In genomic region chr17:42389902-42390301, GRCh38 we compare ENCODE assay signal across 13 cellular contexts. TPM values are rescaled to one million over a fixed set of nuclear protein-coding genes. Genes with fewer than 3 reads are reported as not detected.
A peak's percentile ranks its signal among the peaks of the same experiment; 100 is the strongest.
DNase-seq lines count a peak whose midpoint lies in the region; ATAC-seq and TF ChIP-seq lines count a peak whose summit lies in the region.
"Had no signal": no experiment of that assay in that cellular context is flagged by ENCODE, and none has a peak within 500 bp of the region (broad histone marks: within the 10 kb centered on the region; RNA-seq: fewer than 3 reads in every experiment).

No MANE protein-coding gene starts in this region.

- H2BK15ac ChIP-seq in mesendoderm (replicated peaks; ENCODE audit: low read depth): no peak overlapping the region

- H3K27me3 Mint-ChIP-seq in CD4-positive, alpha-beta T cell: no peaks in the 10 kb centered on the region
- H3K27me3 Mint-ChIP-seq in chondrocyte (ENCODE audit: low read depth): no peaks in the 10 kb centered on the region
- H3K27me3 Mint-ChIP-seq in osteocyte (ENCODE audit: unreplicated experiment): no peaks in the 10 kb centered on the region
- peaks cover 5% of the 10 kb centered on the region for H3K27me3 Mint-ChIP-seq in glutamatergic neuron (ENCODE audit: unreplicated experiment)

- no peak overlapping the region for H3K4ac ChIP-seq in mesendoderm (ENCODE audit: low read depth, low read length)

- peak overlapping the region; percentile 82 for H3K4me3 Mint-ChIP-seq in CD4-positive, alpha-beta T cell
- H3K4me3 Mint-ChIP-seq in chondrocyte (ENCODE audit: unreplicated experiment) (no peak overlapping the region), osteocyte (ENCODE audit: unreplicated experiment) (no peak overlapping the region), glutamatergic neuron (ENCODE audit: unreplicated experiment) (no peak overlapping the region)

- H3K4me3 ChIP-seq in mesendoderm (ENCODE audit: low read length): no peak overlapping the region

- CTCF ChIA-PET in CD4-positive, alpha-beta T cell (lab: Charles Lee): interaction anchor here (0.6 to 3.3 kb wide), 3 partner anchors 13 to 27 kb away, joined by 3 to 27 read pairs (median 9); no protein-coding TSS in a partner anchor

- peaks cover 21% of the 10 kb centered on the region for H3K79me2 ChIP-seq in mesendoderm (ENCODE audit: control insufficient read depth, insufficient read depth, low read length)

- POLR2A ChIA-PET in CD4-positive, alpha-beta T cell (lab: Charles Lee): interaction anchor here (1.0 to 3.0 kb wide), 10 partner anchors 10 to 141 kb away, joined by 3 to 71 read pairs (median 36); partner anchors contain the start of genes STAT5A and STAT5B

- H3K27me3 ChIP-seq in CD4-positive, alpha-beta T cell (ENCODE audit: control insufficient read depth, insufficient read depth, low read length): no peaks in the 10 kb centered on the region
- no peaks in the 10 kb centered on the region for H3K27me3 ChIP-seq in mesendoderm (ENCODE audit: insufficient read depth, low read length, poor library complexity)

- no peak for DNase-seq in CD4-positive, alpha-beta T cell
- DNase-seq in NCI-H146 (lab: John Stamatoyannopoulos, UW): peak; percentile 71
- peak; percentile 29 for DNase-seq in chondrocyte (ENCODE audit: low spot score)
- no peak for DNase-seq in osteocyte (ENCODE audit: extremely low spot score, unreplicated experiment)
- no peak for DNase-seq in omental fat pad (ENCODE audit: low spot score)
- no peak for DNase-seq in glutamatergic neuron
- DNase-seq in GDM1 (lab: John Stamatoyannopoulos, UW): no peak
- no peak for DNase-seq in mesendoderm
- DNase-seq: DMS 273 treated with DMSO at 0.1 percent for 48 hours; head of caudate nucleus; NCI-H1048; NCI-H69; stimulated activated CD4-positive, alpha-beta T cell treated with anti-CD3 and anti-CD28 coated beads, Interleukin-12 subunit alpha, Interleukin-12 subunit beta, amount 100 ng/mL, for 4 hours had no signal

- WGBS in mesendoderm (ENCODE audit: extremely low coverage, insufficient coverage, low lambda C conversion rate): no CpG with 5 or more reads among the region's 5 CpGs

- no peak overlapping the region for H2AK5ac ChIP-seq in mesendoderm (ENCODE audit: low read length)

- no peak overlapping the region for H2BK120ac ChIP-seq in mesendoderm (ENCODE audit: low read depth, low read length)

- intact Hi-C loops in CD4-positive, alpha-beta T cell (cut with DNase I, micrococcal nuclease): loop anchor here in 1 of 2 experiments (1.0 to 5.0 kb wide), 3 partner anchors 17 to 138 kb away; no protein-coding TSS in a partner anchor

- H3K18ac ChIP-seq in mesendoderm (ENCODE audit: low read length): no peak overlapping the region

- peaks cover 21% of the 10 kb centered on the region for H3K36me3 Mint-ChIP-seq in CD4-positive, alpha-beta T cell (ENCODE audit: low read depth)
- H3K36me3 Mint-ChIP-seq in chondrocyte (ENCODE audit: low read depth): peaks cover 4% of the 10 kb centered on the region
- no peaks in the 10 kb centered on the region for H3K36me3 Mint-ChIP-seq in osteocyte (ENCODE audit: unreplicated experiment)
- H3K36me3 Mint-ChIP-seq in glutamatergic neuron (ENCODE audit: unreplicated experiment): no peaks in the 10 kb centered on the region

- peaks cover 44% of the 10 kb centered on the region for H3K4me1 Mint-ChIP-seq in CD4-positive, alpha-beta T cell (ENCODE audit: low read depth)
- H3K4me1 Mint-ChIP-seq in chondrocyte (ENCODE audit: low read depth) (peaks cover 30% of the 10 kb centered on the region), osteocyte (ENCODE audit: unreplicated experiment) (peaks cover 32% of the 10 kb centered on the region), glutamatergic neuron (ENCODE audit: low read depth, unreplicated experiment) (peaks cover 5% of the 10 kb centered on the region)

- H3K23ac ChIP-seq in mesendoderm (ENCODE audit: low read length): no peak overlapping the region

- no peaks in the 10 kb centered on the region for H3K36me3 ChIP-seq in mesendoderm (ENCODE audit: control insufficient read depth, insufficient read depth, low read length)

- H3K9me3 Mint-ChIP-seq in CD4-positive, alpha-beta T cell: no peaks in the 10 kb centered on the region
- H3K9me3 Mint-ChIP-seq in chondrocyte (ENCODE audit: low read depth) (no peaks in the 10 kb centered on the region), osteocyte (ENCODE audit: unreplicated experiment) (no peaks in the 10 kb centered on the region), glutamatergic neuron (ENCODE audit: unreplicated experiment) (peaks cover 6% of the 10 kb centered on the region)

- peak overlapping the region; percentile 99 for H3K27ac ChIP-seq in CD4-positive, alpha-beta T cell (ENCODE audit: low read depth, low read length)
- H3K27ac ChIP-seq in mesendoderm (ENCODE audit: low read depth, low read length): no peak overlapping the region

- no peak overlapping the region for H3K9ac ChIP-seq in mesendoderm (ENCODE audit: low read length)

- no peak for TF ChIP-seq CTCF in CD4-positive, alpha-beta T cell (IDR thresholded peaks at IDR 0.05)
- TF ChIP-seq CTCF in chondrocyte (IDR thresholded peaks at IDR 0.05) (no peak), osteocyte (IDR thresholded peaks at IDR 0.05) (no peak), omental fat pad (IDR thresholded peaks at IDR 0.05) (no peak), glutamatergic neuron (IDR thresholded peaks at IDR 0.05; ENCODE audit: partially characterized antibody, unreplicated experiment) (no peak)

- ATAC-seq in CD4-positive, alpha-beta T cell (ENCODE audit: poor library complexity): no peak
- ATAC-seq in omental fat pad (ENCODE audit: low FRiP score): no peak

- peak overlapping the region; percentile 99 for H3K27ac Mint-ChIP-seq in CD4-positive, alpha-beta T cell
- no peak overlapping the region for H3K27ac Mint-ChIP-seq in chondrocyte (ENCODE audit: unreplicated experiment)
- H3K27ac Mint-ChIP-seq in osteocyte (ENCODE audit: unreplicated experiment): peak overlapping the region; percentile 99
- no peak overlapping the region for H3K27ac Mint-ChIP-seq in glutamatergic neuron (ENCODE audit: unreplicated experiment)

- H3K4me2 ChIP-seq in mesendoderm (ENCODE audit: low read length): no peak overlapping the region

- H3K79me1 ChIP-seq in mesendoderm (ENCODE audit: low read length): no peaks in the 10 kb centered on the region

- peaks cover 4% of the 10 kb centered on the region for H3K4me1 ChIP-seq in mesendoderm (ENCODE audit: control insufficient read depth, low read depth, low read length)

- H2BK5ac ChIP-seq in mesendoderm (ENCODE audit: low read length): no peak overlapping the region

- H3K9me3 ChIP-seq in CD4-positive, alpha-beta T cell (ENCODE audit: control insufficient read depth, low read length): no peaks in the 10 kb centered on the region

- H3K56ac ChIP-seq in mesendoderm (ENCODE audit: low read length): no peak overlapping the region

- no peak overlapping the region for H4K5ac ChIP-seq in mesendoderm (ENCODE audit: low read length)

- H4K8ac ChIP-seq in mesendoderm (ENCODE audit: low read depth, low read length): no peak overlapping the region

RNA-seq across cellular contexts. Expression of gene STAT3, which starts 1.7 kb away (rescaled TPM):
- 100 to 1,000 TPM; 315 to 319 TPM for total RNA-seq in CD4-positive, alpha-beta T cell
- total RNA-seq in chondrocyte (164 to 203 TPM (median 164 TPM) in 3 replicates), osteocyte (280 and 281 TPM in 2 replicates), omental fat pad (100 to 1,000 TPM; 214 to 433 (median 280) TPM), glutamatergic neuron (ENCODE audit: unreplicated experiment) (68.0 TPM)
- 42.3 TPM for polyA plus RNA-seq in mesendoderm (2013, experiment 1 of 2)
- 41.8 TPM for polyA plus RNA-seq in mesendoderm (2013, experiment 2 of 2)

RNA-seq across cellular contexts. Expression of gene CAVIN1, which starts 33.2 kb away (rescaled TPM):
- under 1 TPM; 0.14 to 0.16 TPM for total RNA-seq in CD4-positive, alpha-beta T cell
- total RNA-seq in chondrocyte (501 to 877 TPM (median 874 TPM) in 3 replicates), osteocyte (487 and 510 TPM in 2 replicates), omental fat pad (100 to 1,000 TPM; 479 to 598 (median 526) TPM), glutamatergic neuron (ENCODE audit: unreplicated experiment) (0.32 TPM)
- 18.0 TPM for polyA plus RNA-seq in mesendoderm (2013, experiment 1 of 2)
- polyA plus RNA-seq in mesendoderm (2013, experiment 2 of 2): 19.6 TPM

Comparison
In these comparisons a context has a peak if more than half of its experiments do, and no peak if none do; other contexts are left out.
1. DNase-seq: peak in NCI-H146 (single experiment) and chondrocyte (single experiment); none in CD4-positive, alpha-beta T cell (0 of 10), osteocyte (single experiment), omental fat pad (single experiment), glutamatergic neuron (single experiment), GDM1 (single experiment) and mesendoderm (single experiment).
2. H3K27ac Mint-ChIP-seq: peak in CD4-positive, alpha-beta T cell (single experiment) and osteocyte (single experiment); none in chondrocyte (single experiment) and glutamatergic neuron (single experiment).
3. RNA of gene CAVIN1, which starts 33.2 kb away (total RNA-seq): 501 to 877 TPM in chondrocyte, 479 to 598 TPM in omental fat pad and 487 to 510 TPM in osteocyte; 0.32 TPM in glutamatergic neuron (single experiment) and 0.14 to 0.16 TPM in CD4-positive, alpha-beta T cell; every median in the first group is over 100 times any median in the second.